1 cellular context compared by ENCODE assay signal in the genomic region with DNA sequence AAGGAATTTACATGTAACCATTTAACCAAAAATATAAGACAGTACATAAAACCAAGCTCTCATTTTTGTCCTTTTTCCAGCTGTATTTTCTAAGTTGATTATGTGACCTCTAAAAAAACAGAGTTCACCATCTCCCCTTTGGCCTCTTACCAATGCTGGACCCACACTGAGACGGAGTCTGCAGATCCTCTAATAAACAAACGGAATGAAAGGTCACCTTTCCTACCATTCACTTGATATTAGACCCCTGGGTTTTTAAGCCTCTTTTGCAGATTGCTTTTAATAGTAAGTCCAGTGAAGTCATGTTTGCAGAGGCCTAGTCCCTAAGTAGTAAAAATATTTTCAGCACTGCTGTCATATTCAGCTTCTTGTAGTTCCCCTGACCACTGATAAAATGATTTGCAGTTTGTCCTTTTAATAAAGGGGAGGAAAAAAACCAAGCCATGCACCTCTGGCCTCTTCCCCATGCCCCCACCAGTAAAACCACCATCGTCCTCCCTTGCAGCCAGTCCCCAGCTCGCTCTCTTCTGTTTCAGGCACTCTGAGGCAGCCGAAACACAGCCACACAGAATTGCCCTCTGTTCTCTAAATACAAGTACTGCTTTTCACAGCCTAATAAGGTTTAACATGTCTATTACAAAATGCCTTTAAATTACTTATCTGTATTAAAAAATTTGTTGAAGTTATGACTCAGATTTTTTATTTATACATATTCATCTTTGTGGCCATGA.
TF ChIP-seq lines count a peak whose summit lies in the region.

No MANE protein-coding gene starts in this region.

TF ChIP-seq in WTC11, 78 proteins besides CTCF, POLR2A, EP300 and RAD21 (continued from another document):
- TF ChIP-seq, protein P1, sequence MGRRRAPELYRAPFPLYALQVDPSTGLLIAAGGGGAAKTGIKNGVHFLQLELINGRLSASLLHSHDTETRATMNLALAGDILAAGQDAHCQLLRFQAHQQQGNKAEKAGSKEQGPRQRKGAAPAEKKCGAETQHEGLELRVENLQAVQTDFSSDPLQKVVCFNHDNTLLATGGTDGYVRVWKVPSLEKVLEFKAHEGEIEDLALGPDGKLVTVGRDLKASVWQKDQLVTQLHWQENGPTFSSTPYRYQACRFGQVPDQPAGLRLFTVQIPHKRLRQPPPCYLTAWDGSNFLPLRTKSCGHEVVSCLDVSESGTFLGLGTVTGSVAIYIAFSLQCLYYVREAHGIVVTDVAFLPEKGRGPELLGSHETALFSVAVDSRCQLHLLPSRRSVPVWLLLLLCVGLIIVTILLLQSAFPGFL (CRISPR knock-in tag; IDR thresholded peaks at IDR 0.05; ENCODE audit: borderline replicate concordance) = no peak
- TF ChIP-seq, protein P2, sequence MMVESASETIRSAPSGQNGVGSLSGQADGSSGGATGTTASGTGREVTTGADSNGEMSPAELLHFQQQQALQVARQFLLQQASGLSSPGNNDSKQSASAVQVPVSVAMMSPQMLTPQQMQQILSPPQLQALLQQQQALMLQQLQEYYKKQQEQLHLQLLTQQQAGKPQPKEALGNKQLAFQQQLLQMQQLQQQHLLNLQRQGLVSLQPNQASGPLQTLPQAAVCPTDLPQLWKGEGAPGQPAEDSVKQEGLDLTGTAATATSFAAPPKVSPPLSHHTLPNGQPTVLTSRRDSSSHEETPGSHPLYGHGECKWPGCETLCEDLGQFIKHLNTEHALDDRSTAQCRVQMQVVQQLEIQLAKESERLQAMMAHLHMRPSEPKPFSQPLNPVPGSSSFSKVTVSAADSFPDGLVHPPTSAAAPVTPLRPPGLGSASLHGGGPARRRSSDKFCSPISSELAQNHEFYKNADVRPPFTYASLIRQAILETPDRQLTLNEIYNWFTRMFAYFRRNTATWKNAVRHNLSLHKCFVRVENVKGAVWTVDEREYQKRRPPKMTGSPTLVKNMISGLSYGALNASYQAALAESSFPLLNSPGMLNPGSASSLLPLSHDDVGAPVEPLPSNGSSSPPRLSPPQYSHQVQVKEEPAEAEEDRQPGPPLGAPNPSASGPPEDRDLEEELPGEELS (CRISPR knock-in tag; IDR thresholded peaks at IDR 0.05) = no peak
- TF ChIP-seq HMGA2 (CRISPR knock-in tag; IDR thresholded peaks at IDR 0.05) = no peak
